Comparison of ENCODE assay signal across 9 cellular contexts in genomic region chr13:107124129-107124718, GRCh38.
DNase-seq lines count a peak whose midpoint lies in the region; ATAC-seq, FAIRE-seq and TF ChIP-seq lines count a peak whose summit lies in the region.
"Had no signal": no experiment of that assay in that cellular context is flagged by ENCODE, and none has a peak within 500 bp of the region (broad histone marks: within the 10 kb centered on the region; RNA-seq: fewer than 3 reads in every experiment).

No MANE protein-coding gene starts in this region.

- H2BK12ac ChIP-seq in neuronal stem cell (ENCODE audit: low read length): no peak overlapping the region

- no peak overlapping the region for H4K8ac ChIP-seq in neuronal stem cell (ENCODE audit: low read depth, low read length)

- no peak overlapping the region for H3K4me2 ChIP-seq in neuronal stem cell (ENCODE audit: insufficient read depth, low read length, poor library complexity, severe bottlenecking)

- peak; percentile 76 for FAIRE-seq in colon (lab: Jason Lieb, UNC)
- no peak for FAIRE-seq in GM12892 (lab: Jason Lieb, UNC)

- no peak overlapping the region for H2BK120ac ChIP-seq in neuronal stem cell (ENCODE audit: low read depth, low read length)

- H3K4me3 ChIP-seq in neuronal stem cell (ENCODE audit: low read length in 2 of 2): no peak overlapping the region

- H3K4ac ChIP-seq in neuronal stem cell (ENCODE audit: low read length): no peak overlapping the region

- TF ChIP-seq POLR2A in GM12892 (IDR thresholded peaks at IDR 0.05; ENCODE audit: low read depth, low read length): no peak

- no peak overlapping the region for H2BK5ac ChIP-seq in neuronal stem cell (ENCODE audit: low read length)

- no peak overlapping the region for H2BK15ac ChIP-seq in neuronal stem cell (ENCODE audit: low read length)

- no peaks in the 10 kb centered on the region for H3K27me3 ChIP-seq in neuronal stem cell (ENCODE audit: control insufficient read depth in 3 of 3, insufficient read depth in 3 of 3, low read depth in 1 of 3, low read length in 3 of 3)

- no peak overlapping the region for H3K14ac ChIP-seq in neuronal stem cell (ENCODE audit: low read length)

- H3K9me3 ChIP-seq in neuronal stem cell (replicated peaks in 1 of 2; ENCODE audit: control insufficient read depth in 2 of 2, insufficient read depth in 1 of 2, low read depth in 1 of 2, low read length in 2 of 2): peaks cover 2 to 9% of the 10 kb centered on the region in 2 donors

- H2AK5ac ChIP-seq in neuronal stem cell (ENCODE audit: low read depth, low read length): no peak overlapping the region

- no peak overlapping the region for H3K27ac ChIP-seq in neuronal stem cell (replicated peaks; ENCODE audit: low read length)
- H3K27ac ChIP-seq: epithelial cell of prostate had no signal

- no peak overlapping the region for H3K23ac ChIP-seq in neuronal stem cell (ENCODE audit: low read depth, low read length, poor library complexity)

- no peak overlapping the region for H2AFZ ChIP-seq in neuronal stem cell (ENCODE audit: low read length)

- H4K91ac ChIP-seq in neuronal stem cell (ENCODE audit: low read depth, low read length, poor library complexity): no peak overlapping the region

- ATAC-seq in HG03457 (IDR thresholded peaks at IDR 0.05; ENCODE audit: unreplicated experiment): no peak

- no peak overlapping the region for H3K9ac ChIP-seq in neuronal stem cell (ENCODE audit: low read depth, low read length, poor library complexity)

- no peak overlapping the region for H3K18ac ChIP-seq in neuronal stem cell (ENCODE audit: low read length)

- peaks cover 1 to 3% of the 10 kb centered on the region in 2 donors for H3K4me1 ChIP-seq in neuronal stem cell (ENCODE audit: control insufficient read depth in 2 of 2, insufficient read depth in 1 of 2, low read depth in 1 of 2, low read length in 2 of 2)

- 100% methylated on average over 1 of the region's 2 CpGs; no CpG with 5 or more reads in 1 of the 2 donors for WGBS in neuronal stem cell (ENCODE audit: extremely low coverage in 2 of 2, insufficient read length in 2 of 2, insufficient replicate concordance in 1 of 2), 2 donors

- no peaks in the 10 kb centered on the region for H3K36me3 ChIP-seq in neuronal stem cell (replicated peaks in 1 of 2; ENCODE audit: control insufficient read depth in 2 of 2, insufficient read depth in 2 of 2, low read length in 2 of 2)

- DNase-seq in GM03348 (ENCODE audit: low spot score): peak; percentile 16
- DNase-seq in NCI-H1105 treated with DMSO at 0.1 percent for 48 hours (lab: John Stamatoyannopoulos, UW): peak; percentile 76
- DNase-seq in neuronal stem cell (ENCODE audit: low spot score): peak; percentile 37
- DNase-seq in GM12892 (ENCODE audit: insufficient read length): no peak
- DNase-seq in GM19240 (ENCODE audit: insufficient read length, low spot score): no peak
- no peak for DNase-seq in hepatic stellate cell (ENCODE audit: low spot score)

- H3K79me1 ChIP-seq in neuronal stem cell (ENCODE audit: low read depth, low read length): no peaks in the 10 kb centered on the region

Comparison
In these comparisons a context has a peak if more than half of its experiments do, and no peak if none do; other contexts are left out.
1. DNase-seq: peak in GM03348 (single experiment), NCI-H1105 treated with DMSO at 0.1 percent for 48 hours (single experiment) and neuronal stem cell (single experiment); none in GM12892 (single experiment), GM19240 (single experiment) and hepatic stellate cell (single experiment).